14 cellular contexts compared by ENCODE assay signal in genomic region chr18:48153641-48154481, GRCh38.
DNase-seq lines count a peak whose midpoint lies in the region; ATAC-seq and TF ChIP-seq lines count a peak whose summit lies in the region.
"Had no signal": no experiment of that assay in that cellular context is flagged by ENCODE, and none has a peak within 500 bp of the region (broad histone marks: within the 10 kb centered on the region; RNA-seq: fewer than 3 reads in every experiment).

No MANE protein-coding gene starts in this region.

- H3K27ac ChIP-seq in ascending aorta: peak overlapping the region; percentile 27 to 51
- peak overlapping the region in 2 of 4 donors; percentile 39 to 62 for H3K27ac ChIP-seq in gastrocnemius medialis

- no peaks in the 10 kb centered on the region for H3K27me3 ChIP-seq in ascending aorta
- no peaks in the 10 kb centered on the region for H3K27me3 ChIP-seq in gastrocnemius medialis
- H3K27me3 ChIP-seq: suprapubic skin had no signal

- TF ChIP-seq CTCF in ascending aorta (IDR thresholded peaks at IDR 0.05): no peak
- TF ChIP-seq CTCF in gastrocnemius medialis (IDR thresholded peaks at IDR 0.05 in 4 of 5, conservative IDR thresholded peaks at IDR 0.05 in 1 of 5): no peak

- in situ Hi-C loops in gastrocnemius medialis (cut with MboI; ENCODE audit: low sequenced_read_pairs in 4 of 4): loop anchor here in 1 of 4 donors (25.0 kb wide), 1 partner anchor 258 kb away; the partner anchor contains the start of gene ZBTB7C

- peak; percentile 62 to 92 for ATAC-seq in left cardiac atrium
- ATAC-seq in gastrocnemius medialis: peak; percentile 47 to 73
- no peak for ATAC-seq in HG02623 (IDR thresholded peaks at IDR 0.05; ENCODE audit: unreplicated experiment)
- ATAC-seq in GM18502 (IDR thresholded peaks at IDR 0.05; ENCODE audit: poor library complexity, unreplicated experiment): no peak
- ATAC-seq: activated CD8-positive, alpha-beta memory T cell treated with anti-CD3 and anti-CD28 coated beads, Interleukin-2, amount 10 ng/mL, durations not matched to agents 7 days and 5 days had no signal

- TF ChIP-seq POLR2A in gastrocnemius medialis (IDR thresholded peaks at IDR 0.05): no peak

- peak; percentile 10 for DNase-seq in GM04504 (ENCODE audit: low read depth)
- peak in 1 of 2 donors; percentile 83 for DNase-seq in ascending aorta (ENCODE audit: low spot score in 2 of 2)
- DNase-seq in left cardiac atrium: no peak
- DNase-seq in gastrocnemius medialis: peak in 1 of 2 donors; percentile 62
- DNase-seq in NCI-H748 (lab: John Stamatoyannopoulos, UW; ENCODE audit: unreplicated experiment): no peak
- DNase-seq in activated CD8-positive, alpha-beta memory T cell treated with anti-CD3 and anti-CD28 coated beads, Interleukin-2, amount 50 U/mL, for 4 hours: no peak
- DNase-seq: activated CD8-positive, alpha-beta memory T cell treated with anti-CD3 and anti-CD28 coated beads, Interleukin-2, amount 10 ng/mL, durations not matched to agents 7 days and 5 days; amygdala; Calu3; NCI-H1105; T1000 had no signal

- H3K9me3 ChIP-seq in ascending aorta (no peaks in the 10 kb centered on the region), gastrocnemius medialis (no peaks in the 10 kb centered on the region)
- H3K9me3 ChIP-seq: suprapubic skin had no signal

- intact Hi-C loops in ascending aorta (cut with DNase I): loop anchor here (1.0 kb wide), 1 partner anchor 7 kb away; no protein-coding TSS in a partner anchor
- intact Hi-C loops in left cardiac atrium (cut with DNase I): no loop called here
- intact Hi-C loops in gastrocnemius medialis (cut with DNase I; ENCODE audit: low total_unique reads): loop anchor here (1.0 kb wide), 1 partner anchor 16 kb away; no protein-coding TSS in a partner anchor

- H3K36me3 ChIP-seq in ascending aorta (no peaks in the 10 kb centered on the region), gastrocnemius medialis (no peaks in the 10 kb centered on the region)
- H3K36me3 ChIP-seq: suprapubic skin had no signal

- no peak overlapping the region for H3K4me3 ChIP-seq in ascending aorta
- H3K4me3 ChIP-seq in gastrocnemius medialis: no peak overlapping the region
- H3K4me3 ChIP-seq: suprapubic skin had no signal

- peaks cover 0 to 8% of the 10 kb centered on the region in 2 donors for H3K4me1 ChIP-seq in ascending aorta
- H3K4me1 ChIP-seq in gastrocnemius medialis: no peaks in the 10 kb centered on the region

Comparison
In these comparisons a context has a peak if more than half of its experiments do, and no peak if none do; other contexts are left out.
1. ATAC-seq: peak in left cardiac atrium (2 of 2) and gastrocnemius medialis (2 of 2); none in HG02623 (single experiment) and GM18502 (single experiment).
2. intact Hi-C loops: an anchor here in ascending aorta (1.0 kb wide) and gastrocnemius medialis (1.0 kb wide); none called in left cardiac atrium.